ENCODE assay signal across 33 cellular contexts in genomic region chr20:3452690-3453089, GRCh38. TPM values are rescaled to one million over a fixed set of nuclear protein-coding genes. Genes with fewer than 3 reads are reported as not detected.
DNase-seq lines count a peak whose midpoint lies in the region; ATAC-seq, FAIRE-seq and TF ChIP-seq lines count a peak whose summit lies in the region.
"Had no signal": no experiment of that assay in that cellular context is flagged by ENCODE, and none has a peak within 500 bp of the region (broad histone marks: within the 10 kb centered on the region; RNA-seq: fewer than 3 reads in every experiment).

No MANE protein-coding gene starts in this region.

- no peak for TF ChIP-seq EP300 in K562 (IDR thresholded peaks at IDR 0.05; ENCODE audit: low read length)

- ATAC-seq in HG02610 (IDR thresholded peaks at IDR 0.05; ENCODE audit: unreplicated experiment) (peak; percentile 58), K562 (peak; percentile 44; the same call in 2 of the 3 replicates)
- peak; percentile 69 for ATAC-seq in stimulated activated memory B cell treated with anti-CD40 and anti-IgM and Interleukin-4, amounts not matched to agents 10 μg/mL and 1 μg/mL and 100 μg/mL, for 72 hours
- no peak for ATAC-seq in activated CD8-positive, alpha-beta T cell treated with anti-CD3 and anti-CD28 coated beads for 36 hours
- ATAC-seq: left lung; naive thymus-derived CD4-positive, alpha-beta T cell; stimulated activated naive CD8-positive, alpha-beta T cell treated with anti-CD3 and anti-CD28 coated beads, Interleukin-15, Interleukin-2, amounts not matched to agents 100 U/mL and 50 U/mL, for 24 hours; WTC11 had no signal

- BruUV-seq in K562 (replicated peaks; lab: Mats Ljungman, UMichigan), result no TSS peak

- no peak overlapping the region for H3K27ac ChIP-seq in K562 (ENCODE audit: extremely low read depth, low read depth, low read length)
- H3K27ac ChIP-seq: adrenal gland, left lung, PC-9, prostate gland, sigmoid colon, testis had no signal

- in situ Hi-C loops in K562 (cut with MboI) (no loop called here), ACHN (cut with HindIII; ENCODE audit: low pct_ligation_motif_present, low pct_unique_long_range_greater_than_20kb, low sequenced_read_pairs) (no loop called here)

- no peak for TF ChIP-seq CTCF in NB4 (IDR thresholded peaks at IDR 0.05; ENCODE audit: low read depth, low read length)
- no peak for TF ChIP-seq CTCF in K562 (IDR thresholded peaks at IDR 0.05 in 2 of 3, conservative IDR thresholded peaks at IDR 0.05 in 1 of 3; ENCODE audit: insufficient read depth in 2 of 3, low read depth in 1 of 3, low read length in 3 of 3)
- no peak for TF ChIP-seq CTCF in activated CD8-positive, alpha-beta T cell treated with anti-CD3 and anti-CD28 coated beads for 36 hours (IDR thresholded peaks at IDR 0.05)

- peak overlapping the region; percentile 54 for H2AFZ ChIP-seq in K562 (ENCODE audit: low read depth, low read length)
- H2AFZ ChIP-seq: PC-9 had no signal

- CTCF ChIA-PET in K562 (lab: Yijun Ruan, JAX; ENCODE audit: low intra/inter-chr PET ratio), result no interaction called here
- CTCF ChIA-PET in activated CD8-positive, alpha-beta T cell treated with anti-CD3 and anti-CD28 coated beads for 36 hours (lab: Charles Lee), result interaction anchor here (1.2 kb wide), 1 partner anchor 258 kb away, joined by 3 read pairs; no protein-coding TSS in a partner anchor

- H3K4me1 Mint-ChIP-seq in stimulated activated memory B cell treated with anti-CD40 and anti-IgM and Interleukin-4, amounts not matched to agents 10 μg/mL and 1 μg/mL and 100 μg/mL, for 72 hours, result no peaks in the 10 kb centered on the region
- H3K4me1 Mint-ChIP-seq in activated CD8-positive, alpha-beta T cell treated with anti-CD3 and anti-CD28 coated beads for 36 hours (ENCODE audit: low read depth), result no peaks in the 10 kb centered on the region
- H3K4me1 Mint-ChIP-seq: immature natural killer cell; naive thymus-derived CD4-positive, alpha-beta T cell had no signal

- H3K27ac Mint-ChIP-seq in stimulated activated memory B cell treated with anti-CD40 and anti-IgM and Interleukin-4, amounts not matched to agents 10 μg/mL and 1 μg/mL and 100 μg/mL, for 72 hours, result no peak overlapping the region
- H3K27ac Mint-ChIP-seq in activated CD8-positive, alpha-beta T cell treated with anti-CD3 and anti-CD28 coated beads for 36 hours, result no peak overlapping the region
- H3K27ac Mint-ChIP-seq: brain; immature natural killer cell; naive thymus-derived CD4-positive, alpha-beta T cell; WTC11 had no signal

- H3K9ac ChIP-seq in K562 (ENCODE audit: insufficient read depth in 1 of 2, low read depth in 2 of 2, low read length in 2 of 2), result no peak overlapping the region

- no peaks in the 10 kb centered on the region for H3K79me2 ChIP-seq in K562 (ENCODE audit: control insufficient read depth, insufficient read depth, low read length)

- TF ChIP-seq RAD21 in K562 (CRISPR knock-in tag; conservative IDR thresholded peaks at IDR 0.05 in 1 of 2, IDR thresholded peaks at IDR 0.05 in 1 of 2), result no peak

- no peaks in the 10 kb centered on the region for H3K9me1 ChIP-seq in K562 (ENCODE audit: control insufficient read depth, insufficient read depth, low read length)

- POLR2A ChIA-PET in K562 (lab: Yijun Ruan, JAX), result interaction anchor here (1.0 kb wide), 2 partner anchors 10 to 11 kb away, joined by 3 read pairs; no protein-coding TSS in a partner anchor
- POLR2A ChIA-PET in activated CD8-positive, alpha-beta T cell treated with anti-CD3 and anti-CD28 coated beads for 36 hours (lab: Charles Lee), result no interaction called here

- 9% methylated on average over 4 of the region's 4 CpGs for WGBS in K562 (ENCODE audit: insufficient coverage, low coverage, missing lambda C conversion rate)

- peak overlapping the region; percentile 0; the same call in 1 of the 2 replicates for H3K4me2 ChIP-seq in K562 (ENCODE audit: insufficient read depth, low read length)
- H3K4me2 ChIP-seq: PC-9 had no signal

- H3K36me3 ChIP-seq in K562 (ENCODE audit: control insufficient read depth, insufficient read depth, low read length), result no peaks in the 10 kb centered on the region
- H3K36me3 ChIP-seq: adrenal gland, left lung, prostate gland, sigmoid colon had no signal

- no peak for FAIRE-seq in K562 (lab: Jason Lieb, UNC)
- FAIRE-seq: D721Med, endothelial cell of umbilical vein had no signal

- intact Hi-C loops in K562 (cut with micrococcal nuclease), result no loop called here
- intact Hi-C loops in activated CD8-positive, alpha-beta T cell treated with anti-CD3 and anti-CD28 coated beads for 36 hours (cut with micrococcal nuclease), result no loop called here

- no peaks in the 10 kb centered on the region for H3K36me3 Mint-ChIP-seq in stimulated activated memory B cell treated with anti-CD40 and anti-IgM and Interleukin-4, amounts not matched to agents 10 μg/mL and 1 μg/mL and 100 μg/mL, for 72 hours
- no peaks in the 10 kb centered on the region for H3K36me3 Mint-ChIP-seq in activated CD8-positive, alpha-beta T cell treated with anti-CD3 and anti-CD28 coated beads for 36 hours (ENCODE audit: low read depth)
- H3K36me3 Mint-ChIP-seq: brain; immature natural killer cell; naive thymus-derived CD4-positive, alpha-beta T cell; WTC11 had no signal

- H3K27me3 Mint-ChIP-seq in stimulated activated memory B cell treated with anti-CD40 and anti-IgM and Interleukin-4, amounts not matched to agents 10 μg/mL and 1 μg/mL and 100 μg/mL, for 72 hours, result peaks cover 32% of the 10 kb centered on the region
- peaks cover 5% of the 10 kb centered on the region for H3K27me3 Mint-ChIP-seq in activated CD8-positive, alpha-beta T cell treated with anti-CD3 and anti-CD28 coated beads for 36 hours

- no peaks in the 10 kb centered on the region for H3K9me3 ChIP-seq in K562 (replicated peaks; ENCODE audit: control insufficient read depth, insufficient read depth, low read depth, low read length)
- H3K9me3 ChIP-seq: adrenal gland, left lung, prostate gland, sigmoid colon, testis had no signal

- H3K9me3 Mint-ChIP-seq in stimulated activated memory B cell treated with anti-CD40 and anti-IgM and Interleukin-4, amounts not matched to agents 10 μg/mL and 1 μg/mL and 100 μg/mL, for 72 hours, result no peaks in the 10 kb centered on the region
- no peaks in the 10 kb centered on the region for H3K9me3 Mint-ChIP-seq in activated CD8-positive, alpha-beta T cell treated with anti-CD3 and anti-CD28 coated beads for 36 hours
- H3K9me3 Mint-ChIP-seq: brain, H9, immature natural killer cell, WTC11 had no signal

- peaks cover 0 to 6% of the 10 kb centered on the region in 2 experiments; a peak in 2 of 5 replicates for H3K4me1 ChIP-seq in K562 (replicated peaks in 1 of 2; ENCODE audit: control insufficient read depth in 2 of 2, insufficient read depth in 2 of 2, low read length in 2 of 2)
- H3K4me1 ChIP-seq: adrenal gland, left lung, prostate gland, sigmoid colon, testis had no signal

- DNase-seq in NB4 (ENCODE audit: low read depth) (peak; percentile 30), K562 (ENCODE audit: extremely low read depth in 1 of 4, low spot score in 3 of 4) (no peak), ACHN (no peak), dedifferentiated amniotic fluid mesenchymal stem cell (ENCODE audit: extremely low spot score) (no peak), NCI-H128 (lab: John Stamatoyannopoulos, UW; ENCODE audit: unreplicated experiment) (no peak)
- DNase-seq in activated CD8-positive, alpha-beta T cell treated with anti-CD3 and anti-CD28 coated beads for 36 hours, result no peak
- DNase-seq: activated CD4-positive, alpha-beta T cell treated with anti-CD3 and anti-CD28 coated beads, Interleukin-2, amount 50 U/mL, for 1 hour; activated naive CD4-positive, alpha-beta T cell treated with Interleukin-2 at 50 U/mL for 16 hours; adrenal gland; H9; hypothalamus; immature natural killer cell; Kasumi-1; left lung; naive thymus-derived CD4-positive, alpha-beta T cell; NCI-H1417; NCI-H2081 treated with DMSO at 0.1 percent for 48 hours; nucleus accumbens; PC-9; SHP77; sigmoid colon; stimulated activated CD4-positive, alpha-beta T cell treated with anti-CD3 and anti-CD28 coated beads, Interleukin-15, amount 100 ng/mL, for 24 hours; stimulated activated naive CD8-positive, alpha-beta T cell treated with anti-CD3 and anti-CD28 coated beads, Interleukin-15, Interleukin-2, amounts not matched to agents 100 U/mL and 50 U/mL, for 24 hours; SW 1271; T1000; testis had no signal

- no peaks in the 10 kb centered on the region for H4K20me1 ChIP-seq in K562 (replicated peaks; ENCODE audit: control insufficient read depth, insufficient read depth, low read length)

- no peak overlapping the region for H3K4me3 ChIP-seq in NB4 (ENCODE audit: low read depth, low read length)
- H3K4me3 ChIP-seq in K562, result no peak overlapping the region
- H3K4me3 ChIP-seq: adrenal gland, left lung, PC-9, prostate gland, sigmoid colon, testis had no signal

- no peak overlapping the region for H3K4me3 Mint-ChIP-seq in stimulated activated memory B cell treated with anti-CD40 and anti-IgM and Interleukin-4, amounts not matched to agents 10 μg/mL and 1 μg/mL and 100 μg/mL, for 72 hours
- H3K4me3 Mint-ChIP-seq in activated CD8-positive, alpha-beta T cell treated with anti-CD3 and anti-CD28 coated beads for 36 hours, result no peak overlapping the region
- H3K4me3 Mint-ChIP-seq: brain; H9; immature natural killer cell; naive thymus-derived CD4-positive, alpha-beta T cell; WTC11 had no signal

- TF ChIP-seq POLR2A in NB4 (IDR thresholded peaks at IDR 0.05; ENCODE audit: extremely low read depth, insufficient read length) (no peak), K562 (conservative IDR thresholded peaks at IDR 0.05) (no peak)

- H3K27me3 ChIP-seq in K562 (ENCODE audit: control insufficient read depth in 2 of 2, insufficient read depth in 2 of 2, low read length in 2 of 2), result no peaks in the 10 kb centered on the region
- H3K27me3 ChIP-seq: adrenal gland, left lung, testis had no signal

RNA-seq across cellular contexts. Expression of gene ATRN, which starts 18.1 kb away (rescaled TPM):
- total RNA-seq in K562 (2011; cell fraction: chromatin; rRNA removed; ENCODE audit: low replicate concordance), result 38.2 and 41.0 TPM in 2 replicates
- 31.8 and 33.4 TPM in 2 replicates for total RNA-seq in K562 (2011; cell fraction: nucleolus; rRNA removed)
- 36.1 and 38.3 TPM in 2 replicates for total RNA-seq in K562 (2011; cell fraction: nucleoplasm; rRNA removed)
- total RNA-seq in K562 (2014; rRNA removed) (5.7 and 6.7 TPM in 2 replicates), K562 (2014; rRNA removed; fragmentation: Illumina TruSeq; extraction: Trizol) (7.6 and 8.5 TPM in 2 replicates), K562 (2015; rRNA removed; fragmentation: Illumina TruSeq; extraction: Trizol) (8.5 and 9.1 TPM in 2 replicates), K562 (2021) (10.3 and 11.8 TPM in 2 replicates)
- polyA plus RNA-seq in K562 (2011; rRNA removed) (16.5 and 26.3 TPM in 2 replicates), K562 (2014; fragmentation: Illumina TruSeq; extraction: Trizol) (10.2 and 10.6 TPM in 2 replicates), K562 (2014; fragmentation: Nextera tagmentation; extraction: Ambion mirVana) (1 to 10 TPM in 1 of 2 experiments, under 1 TPM in 1; 0.69 to 1.6 TPM), K562 (2014; rRNA removed) (6.3 and 7.5 TPM in 2 replicates)
- 12.0 and 24.0 TPM in 2 replicates for polyA plus RNA-seq in K562 (2011; cell fraction: cytosol; rRNA removed)
- 14.1 and 23.7 TPM in 2 replicates for polyA plus RNA-seq in K562 (2011; cell fraction: nucleus; rRNA removed)
- polyA plus RNA-seq in K562 (2012), result 9.1 and 9.8 TPM in 2 replicates
- polyA minus RNA-seq in K562 (2011; rRNA and poly(A)+ RNA removed), result 52.2 and 72.7 TPM in 2 replicates
- polyA minus RNA-seq in K562 (2011; cell fraction: cytosol; rRNA and poly(A)+ RNA removed), result 17.0 and 23.7 TPM in 2 replicates
- polyA minus RNA-seq in K562 (2011; cell fraction: nucleus; rRNA and poly(A)+ RNA removed), result 12.8 and 43.2 TPM in 2 replicates
- 1 to 10 TPM; 8.2 to 8.6 TPM for total RNA-seq in activated CD8-positive, alpha-beta T cell treated with anti-CD3 and anti-CD28 coated beads for 36 hours

RNA-seq across cellular contexts. Expression of gene DNAAF9, which starts 45.2 kb away (rescaled TPM):
- 17.2 and 19.7 TPM in 2 replicates for total RNA-seq in K562 (2011; cell fraction: chromatin; rRNA removed; ENCODE audit: low replicate concordance)
- 7.3 and 8.0 TPM in 2 replicates for total RNA-seq in K562 (2011; cell fraction: nucleolus; rRNA removed)
- 9.3 and 9.8 TPM in 2 replicates for total RNA-seq in K562 (2011; cell fraction: nucleoplasm; rRNA removed)
- 1.3 and 1.5 TPM in 2 replicates for total RNA-seq in K562 (2014; rRNA removed)
- total RNA-seq in K562 (2014; rRNA removed; fragmentation: Illumina TruSeq; extraction: Trizol), result 2.1 and 2.6 TPM in 2 replicates
- 2.2 and 2.3 TPM in 2 replicates for total RNA-seq in K562 (2015; rRNA removed; fragmentation: Illumina TruSeq; extraction: Trizol)
- total RNA-seq in K562 (2021), result 2.5 and 2.9 TPM in 2 replicates
- 2.7 and 4.1 TPM in 2 replicates for polyA plus RNA-seq in K562 (2011; rRNA removed)
- 1.3 and 2.9 TPM in 2 replicates for polyA plus RNA-seq in K562 (2011; cell fraction: cytosol; rRNA removed)
- polyA plus RNA-seq in K562 (2011; cell fraction: nucleus; rRNA removed), result 5.8 and 9.1 TPM in 2 replicates
- 1.8 and 2.8 TPM in 2 replicates for polyA plus RNA-seq in K562 (2012)
- polyA plus RNA-seq in K562 (2014; fragmentation: Illumina TruSeq; extraction: Trizol), result 1.9 and 2.2 TPM in 2 replicates
- under 1 TPM; 0.42 to 0.49 TPM for polyA plus RNA-seq in K562 (2014; fragmentation: Nextera tagmentation; extraction: Ambion mirVana)
- polyA plus RNA-seq in K562 (2014; rRNA removed), result 1.7 and 1.8 TPM in 2 replicates
- 4.9 and 8.1 TPM in 2 replicates for polyA minus RNA-seq in K562 (2011; rRNA and poly(A)+ RNA removed)
- 1.9 and 4.6 TPM in 2 replicates for polyA minus RNA-seq in K562 (2011; cell fraction: cytosol; rRNA and poly(A)+ RNA removed)
- 3.9 and 8.2 TPM in 2 replicates for polyA minus RNA-seq in K562 (2011; cell fraction: nucleus; rRNA and poly(A)+ RNA removed)
- 1 to 10 TPM; 1.4 to 1.7 TPM for total RNA-seq in activated CD8-positive, alpha-beta T cell treated with anti-CD3 and anti-CD28 coated beads for 36 hours
